ENCODE assay signal across 1 cellular context in genomic region chr21:31915566-31915965, GRCh38.
TF ChIP-seq lines count a peak whose summit lies in the region.

No MANE protein-coding gene starts in this region.

TF ChIP-seq in HepG2, 621 proteins besides CTCF, POLR2A, EP300 and RAD21 (continued from another document and continues in another):
- no peak for TF ChIP-seq ZNF562 (CRISPR knock-in tag; IDR thresholded peaks at IDR 0.05; ENCODE audit: borderline replicate concordance)
- peak; percentile 38; the same call in 1 of the 2 replicates for TF ChIP-seq SOX5 (CRISPR knock-in tag; IDR thresholded peaks at IDR 0.05; ENCODE audit: borderline replicate concordance)
- TF ChIP-seq MLXIP (CRISPR knock-in tag; IDR thresholded peaks at IDR 0.05; ENCODE audit: borderline replicate concordance): no peak
- TF ChIP-seq GABPA (IDR thresholded peaks at IDR 0.05; ENCODE audit: low read depth, low read length): no peak
- no peak for TF ChIP-seq GABPA (CRISPR knock-in tag; IDR thresholded peaks at IDR 0.05; ENCODE audit: low read depth)
- no peak for TF ChIP-seq ZBTB4 (CRISPR knock-in tag; IDR thresholded peaks at IDR 0.05; ENCODE audit: borderline replicate concordance)
- TF ChIP-seq ZNF710 (CRISPR knock-in tag; IDR thresholded peaks at IDR 0.05; ENCODE audit: borderline replicate concordance): no peak
- TF ChIP-seq NFYC (CRISPR knock-in tag; IDR thresholded peaks at IDR 0.05): no peak
- TF ChIP-seq NFE2 (CRISPR knock-in tag; IDR thresholded peaks at IDR 0.05): no peak
- 0 out of 2 replicates have a peak, but pooled peaks have one; percentile 20 for TF ChIP-seq PPARG (CRISPR knock-in tag; conservative IDR thresholded peaks at IDR 0.05)
- TF ChIP-seq ZNF138 (CRISPR knock-in tag; IDR thresholded peaks at IDR 0.05; ENCODE audit: low read depth): no peak
- peak; percentile 78 for TF ChIP-seq FOXA3 (CRISPR knock-in tag; IDR thresholded peaks at IDR 0.05)
- TF ChIP-seq YEATS2 (CRISPR knock-in tag; IDR thresholded peaks at IDR 0.05; ENCODE audit: borderline replicate concordance): no peak
- no peak for TF ChIP-seq HNRNPH1 (optimal IDR thresholded peaks at IDR 0.05; ENCODE audit: low read depth, low read length)
- TF ChIP-seq ZNF850 (CRISPR knock-in tag; conservative IDR thresholded peaks at IDR 0.05): no peak
- TF ChIP-seq ZNF460 (CRISPR knock-in tag; IDR thresholded peaks at IDR 0.05; ENCODE audit: borderline replicate concordance): no peak
- no peak for TF ChIP-seq ZNF777 (CRISPR knock-in tag; IDR thresholded peaks at IDR 0.05)
- TF ChIP-seq TARDBP (CRISPR knock-in tag; IDR thresholded peaks at IDR 0.05): no peak
- peak; percentile 31; the same call in 1 of the 2 replicates for TF ChIP-seq PAXIP1 (CRISPR knock-in tag; conservative IDR thresholded peaks at IDR 0.05)
- TF ChIP-seq ETV5 (CRISPR knock-in tag; IDR thresholded peaks at IDR 0.05; ENCODE audit: borderline replicate concordance): peak; percentile 17; the same call in 1 of the 2 replicates
- no peak for TF ChIP-seq ZNF276 (CRISPR knock-in tag; IDR thresholded peaks at IDR 0.05; ENCODE audit: low read depth)
- TF ChIP-seq ZNF660 (CRISPR knock-in tag; IDR thresholded peaks at IDR 0.05; ENCODE audit: borderline replicate concordance, low read depth): no peak
- TF ChIP-seq DBP (CRISPR knock-in tag; IDR thresholded peaks at IDR 0.05; ENCODE audit: not compliant biosample characterization): no peak
- peak; percentile 75 for TF ChIP-seq ELF3 (CRISPR knock-in tag; IDR thresholded peaks at IDR 0.05)
- TF ChIP-seq ZNF263 (CRISPR knock-in tag; IDR thresholded peaks at IDR 0.05): no peak
- TF ChIP-seq CREM (IDR thresholded peaks at IDR 0.05): peak; percentile 23; the same call in 1 of the 2 replicates
- no peak for TF ChIP-seq CREM (CRISPR knock-in tag; IDR thresholded peaks at IDR 0.05)
- TF ChIP-seq ZBTB40 (IDR thresholded peaks at IDR 0.05): no peak
- no peak for TF ChIP-seq ZBTB40 (CRISPR knock-in tag; IDR thresholded peaks at IDR 0.05)
- no peak for TF ChIP-seq YY1 (IDR thresholded peaks at IDR 0.05; ENCODE audit: insufficient read depth, insufficient replicate concordance, low read depth, low read length)
